ENCODE assay signal across 29 cellular contexts in genomic region chr12:2550470-2551090, GRCh38.
A peak's percentile ranks its signal among the peaks of the same experiment; 100 is the strongest.
DNase-seq lines count a peak whose midpoint lies in the region; ATAC-seq, FAIRE-seq and TF ChIP-seq lines count a peak whose summit lies in the region.
"Had no signal": no experiment of that assay in that cellular context is flagged by ENCODE, and none has a peak within 500 bp of the region (broad histone marks: within the 10 kb centered on the region; RNA-seq: fewer than 3 reads in every experiment).

No MANE protein-coding gene starts in this region.

- H3K36me3 ChIP-seq in mammary epithelial cell (ENCODE audit: insufficient read depth, low read length) = no peaks in the 10 kb centered on the region
- H3K36me3 ChIP-seq in breast epithelium = no peaks in the 10 kb centered on the region
- no peaks in the 10 kb centered on the region for H3K36me3 ChIP-seq in RWPE2 (ENCODE audit: low read depth)
- H3K36me3 ChIP-seq in small intestine (ENCODE audit: control insufficient read depth in 2 of 2, insufficient read depth in 2 of 2, low read length in 2 of 2) = no peaks in the 10 kb centered on the region
- H3K36me3 ChIP-seq: left lung, tibial nerve had no signal

- ATAC-seq in RWPE2 (ENCODE audit: low read depth) (peak; percentile 74), GM21529 (IDR thresholded peaks at IDR 0.05; ENCODE audit: unreplicated experiment) (no peak), GM18867 (IDR thresholded peaks at IDR 0.05; ENCODE audit: unreplicated experiment) (no peak)
- ATAC-seq: activated CD4-positive, CD25-positive, alpha-beta regulatory T cell treated with anti-CD3 and anti-CD28 coated beads, Interleukin-2, amount 50 U/mL, for 24 hours; natural killer cell; stimulated activated effector memory CD8-positive, alpha-beta T cell treated with anti-CD3 and anti-CD28 coated beads, Interleukin-12 subunit alpha, Interleukin-12 subunit beta, amount 100 ng/mL, for 72 hours had no signal

- no peak for FAIRE-seq in small intestine (lab: Jason Lieb, UNC)
- FAIRE-seq: D721Med, GM18507, H1 had no signal

- no peaks in the 10 kb centered on the region for H3K36me3 Mint-ChIP-seq in activated CD4-positive, alpha-beta memory T cell treated with anti-CD3 and anti-CD28 coated beads, Interleukin-2, amount 10 ng/mL, durations not matched to agents 7 days and 5 days (ENCODE audit: low read depth)
- H3K36me3 Mint-ChIP-seq: brain; CD4-positive, alpha-beta memory T cell; natural killer cell; stimulated activated effector memory CD8-positive, alpha-beta T cell treated with anti-CD3 and anti-CD28 coated beads, Interleukin-12 subunit alpha, Interleukin-12 subunit beta, amount 100 ng/mL, for 72 hours had no signal

- H3K4me3 ChIP-seq in mammary epithelial cell (replicated peaks in 1 of 3; ENCODE audit: insufficient read depth in 1 of 3, low read depth in 2 of 3, low read length in 3 of 3) = no peak overlapping the region
- no peak overlapping the region for H3K4me3 ChIP-seq in breast epithelium
- H3K4me3 ChIP-seq in RWPE2 (ENCODE audit: severe bottlenecking) = no peak overlapping the region
- no peak overlapping the region for H3K4me3 ChIP-seq in small intestine (ENCODE audit: low read depth in 1 of 2, low read length in 2 of 2)
- H3K4me3 ChIP-seq: left lung, tibial nerve had no signal

- no peak for TF ChIP-seq POLR2A in breast epithelium (IDR thresholded peaks at IDR 0.05)

- no peak overlapping the region for H3K9ac ChIP-seq in mammary epithelial cell (ENCODE audit: insufficient read depth, low read length)
- H3K9ac ChIP-seq: SK-N-SH had no signal

- in situ Hi-C loops in mammary epithelial cell (cut with MboI; ENCODE audit: low sequenced_read_pairs in 2 of 2) = no loop called here

- peak; percentile 8 for DNase-seq in mammary epithelial cell
- DNase-seq in breast epithelium (ENCODE audit: low spot score in 2 of 2) = no peak
- DNase-seq in RWPE2 (ENCODE audit: low spot score) = no peak
- DNase-seq in left kidney (ENCODE audit: low read depth, low spot score) = peak; percentile 71
- peak; percentile 9 for DNase-seq in small intestine
- no peak for DNase-seq in activated CD4-positive, alpha-beta memory T cell treated with anti-CD3 and anti-CD28 coated beads, Interleukin-2, amount 10 ng/mL, durations not matched to agents 7 days and 5 days
- DNase-seq: activated CD4-positive, alpha-beta T cell treated with anti-CD3 and anti-CD28 coated beads, Interleukin-2, amount 50 U/mL, for 48 hours; activated naive CD4-positive, alpha-beta T cell treated with anti-CD3 and anti-CD28 coated beads for 36 hours; CD4-positive, alpha-beta memory T cell; EL; HFFc6; KBM-7; left lung; midbrain; natural killer cell; NCI-H345; NCI-H82; SK-N-SH; stimulated activated CD4-positive, alpha-beta T cell treated with anti-CD3 and anti-CD28 coated beads, Interleukin-15, amount 100 ng/mL, for 24 hours had no signal

- no peaks in the 10 kb centered on the region for H3K27me3 Mint-ChIP-seq in activated CD4-positive, alpha-beta memory T cell treated with anti-CD3 and anti-CD28 coated beads, Interleukin-2, amount 10 ng/mL, durations not matched to agents 7 days and 5 days
- H3K27me3 Mint-ChIP-seq: brain had no signal

- POLR2A ChIA-PET in activated CD4-positive, alpha-beta memory T cell treated with anti-CD3 and anti-CD28 coated beads, Interleukin-2, amount 10 ng/mL, durations not matched to agents 7 days and 5 days (lab: Charles Lee) = interaction anchor here (1.6 kb wide), 1 partner anchor 14 kb away, joined by 3 read pairs; no protein-coding TSS in a partner anchor

- BruUV-seq in mammary epithelial cell (replicated peaks; lab: Mats Ljungman, UMichigan) = no TSS peak

- intact Hi-C loops in mammary epithelial cell (cut with micrococcal nuclease) (no loop called here), breast epithelium (cut with DNase I; ENCODE audit: low total_unique reads) (no loop called here)

- no peak overlapping the region for H3K27ac Mint-ChIP-seq in activated CD4-positive, alpha-beta memory T cell treated with anti-CD3 and anti-CD28 coated beads, Interleukin-2, amount 10 ng/mL, durations not matched to agents 7 days and 5 days
- H3K27ac Mint-ChIP-seq: activated naive CD4-positive, alpha-beta T cell treated with anti-CD3 and anti-CD28 coated beads for 36 hours; B cell; CD4-positive, alpha-beta memory T cell; HFFc6; natural killer cell; stimulated activated effector memory CD8-positive, alpha-beta T cell treated with anti-CD3 and anti-CD28 coated beads, Interleukin-12 subunit alpha, Interleukin-12 subunit beta, amount 100 ng/mL, for 72 hours had no signal

- no peak overlapping the region for H3K4me3 Mint-ChIP-seq in activated CD4-positive, alpha-beta memory T cell treated with anti-CD3 and anti-CD28 coated beads, Interleukin-2, amount 10 ng/mL, durations not matched to agents 7 days and 5 days
- H3K4me3 Mint-ChIP-seq: activated naive CD4-positive, alpha-beta T cell treated with anti-CD3 and anti-CD28 coated beads for 36 hours; B cell; brain; CD4-positive, alpha-beta memory T cell; HFFc6; natural killer cell; stimulated activated effector memory CD8-positive, alpha-beta T cell treated with anti-CD3 and anti-CD28 coated beads, Interleukin-12 subunit alpha, Interleukin-12 subunit beta, amount 100 ng/mL, for 72 hours had no signal

- CTCF ChIA-PET in mammary epithelial cell (lab: Charles Lee; ENCODE audit: low non-redundant PET) = interaction anchor here (0.6 kb wide), 1 partner anchor 97 kb away, joined by 5 read pairs; no protein-coding TSS in a partner anchor
- CTCF ChIA-PET in activated CD4-positive, alpha-beta memory T cell treated with anti-CD3 and anti-CD28 coated beads, Interleukin-2, amount 10 ng/mL, durations not matched to agents 7 days and 5 days (lab: Charles Lee) = no interaction called here

- no peaks in the 10 kb centered on the region for H4K20me1 ChIP-seq in mammary epithelial cell (ENCODE audit: insufficient read depth, low read length)

- no peak overlapping the region for H2AFZ ChIP-seq in mammary epithelial cell (ENCODE audit: low read depth, low read length)

- H3K4me1 ChIP-seq in mammary epithelial cell (ENCODE audit: insufficient read depth, low read length) (no peaks in the 10 kb centered on the region), breast epithelium (no peaks in the 10 kb centered on the region), RWPE2 (ENCODE audit: insufficient read depth, poor library complexity, severe bottlenecking) (no peaks in the 10 kb centered on the region), small intestine (ENCODE audit: control insufficient read depth in 2 of 2, insufficient read depth in 1 of 2, low read depth in 1 of 2, low read length in 1 of 2) (no peaks in the 10 kb centered on the region)
- H3K4me1 ChIP-seq: tibial nerve had no signal

- no peaks in the 10 kb centered on the region for H3K9me3 Mint-ChIP-seq in activated CD4-positive, alpha-beta memory T cell treated with anti-CD3 and anti-CD28 coated beads, Interleukin-2, amount 10 ng/mL, durations not matched to agents 7 days and 5 days
- H3K9me3 Mint-ChIP-seq: activated naive CD4-positive, alpha-beta T cell treated with anti-CD3 and anti-CD28 coated beads for 36 hours; brain; CD4-positive, alpha-beta memory T cell; HFFc6; natural killer cell; stimulated activated effector memory CD8-positive, alpha-beta T cell treated with anti-CD3 and anti-CD28 coated beads, Interleukin-12 subunit alpha, Interleukin-12 subunit beta, amount 100 ng/mL, for 72 hours had no signal

- H3K27ac ChIP-seq in mammary epithelial cell (ENCODE audit: insufficient read depth, low read depth, low read length) = no peak overlapping the region
- H3K27ac ChIP-seq in breast epithelium = no peak overlapping the region
- H3K27ac ChIP-seq in RWPE2 (ENCODE audit: poor library complexity, severe bottlenecking) = no peak overlapping the region
- H3K27ac ChIP-seq in small intestine (ENCODE audit: low read depth in 1 of 2, low read length in 1 of 2) = no peak overlapping the region
- H3K27ac ChIP-seq: left lung, tibial nerve had no signal

- no peaks in the 10 kb centered on the region for H3K27me3 ChIP-seq in mammary epithelial cell (ENCODE audit: insufficient read depth, low read length)
- no peaks in the 10 kb centered on the region for H3K27me3 ChIP-seq in breast epithelium
- H3K27me3 ChIP-seq in RWPE2 (ENCODE audit: insufficient read depth, poor library complexity, severe bottlenecking) = peaks cover 13% of the 10 kb centered on the region
- H3K27me3 ChIP-seq in small intestine (ENCODE audit: control insufficient read depth in 2 of 2, insufficient read depth in 2 of 2, low read length in 2 of 2) = no peaks in the 10 kb centered on the region
- H3K27me3 ChIP-seq: left lung, tibial nerve had no signal

- dilution Hi-C loops in mammary epithelial cell (cut with HindIII; ENCODE audit: low sequenced_read_pairs) = no loop called here

- TF ChIP-seq CTCF in mammary epithelial cell (conservative IDR thresholded peaks at IDR 0.05 in 1 of 2, IDR thresholded peaks at IDR 0.05 in 1 of 2; ENCODE audit: extremely low read depth in 1 of 2, insufficient read depth in 1 of 2, low read depth in 1 of 2, low read length in 2 of 2) (no peak), breast epithelium (IDR thresholded peaks at IDR 0.05) (no peak), RWPE2 (IDR thresholded peaks at IDR 0.05; ENCODE audit: poor library complexity, severe bottlenecking) (no peak)

- H3K9me3 ChIP-seq in mammary epithelial cell (replicated peaks; ENCODE audit: insufficient read depth, low read length) (no peaks in the 10 kb centered on the region), breast epithelium (no peaks in the 10 kb centered on the region), RWPE2 (ENCODE audit: severe bottlenecking) (no peaks in the 10 kb centered on the region), small intestine (ENCODE audit: control insufficient read depth, low read depth) (no peaks in the 10 kb centered on the region)
- H3K9me3 ChIP-seq: left lung, SK-N-SH, tibial nerve had no signal

- H3K79me2 ChIP-seq in mammary epithelial cell (ENCODE audit: insufficient read depth, low read length) = no peaks in the 10 kb centered on the region

- peaks cover 1% of the 10 kb centered on the region for H3K4me1 Mint-ChIP-seq in activated CD4-positive, alpha-beta memory T cell treated with anti-CD3 and anti-CD28 coated beads, Interleukin-2, amount 10 ng/mL, durations not matched to agents 7 days and 5 days
- H3K4me1 Mint-ChIP-seq: B cell; CD4-positive, alpha-beta memory T cell; natural killer cell; stimulated activated effector memory CD8-positive, alpha-beta T cell treated with anti-CD3 and anti-CD28 coated beads, Interleukin-12 subunit alpha, Interleukin-12 subunit beta, amount 100 ng/mL, for 72 hours had no signal

- 89% methylated on average over 6 of the region's 13 CpGs for WGBS in mammary epithelial cell (ENCODE audit: low coverage, missing lambda C conversion rate)
- 52 to 70% (median 68%) methylated on average over 13 of the region's 13 CpGs for WGBS in small intestine, 3 donors

- no peak overlapping the region for H3K4me2 ChIP-seq in mammary epithelial cell (ENCODE audit: insufficient read depth, low read depth, low read length)
- H3K4me2 ChIP-seq: SK-N-SH had no signal

Comparison
In these comparisons a context has a peak if more than half of its experiments do, and no peak if none do; other contexts are left out.
1. DNase-seq: peak in mammary epithelial cell (single experiment), left kidney (single experiment) and small intestine (single experiment); none in breast epithelium (0 of 2), RWPE2 (single experiment) and activated CD4-positive, alpha-beta memory T cell treated with anti-CD3 and anti-CD28 coated beads, Interleukin-2, amount 10 ng/mL, durations not matched to agents 7 days and 5 days (single experiment).